ENCODE assay signal across 25 cellular contexts in genomic region chr7:48512892-48513291, GRCh38.
A peak's percentile ranks its signal among the peaks of the same experiment; 100 is the strongest.
DNase-seq lines count a peak whose midpoint lies in the region; ATAC-seq, FAIRE-seq and TF ChIP-seq lines count a peak whose summit lies in the region.
"Had no signal": no experiment of that assay in that cellular context is flagged by ENCODE, and none has a peak within 500 bp of the region (broad histone marks: within the 10 kb centered on the region; RNA-seq: fewer than 3 reads in every experiment).

No MANE protein-coding gene starts in this region.

- H3K4me1 Mint-ChIP-seq in nephron progenitor cell: peaks cover 55% of the 10 kb centered on the region
- H3K4me1 Mint-ChIP-seq in progenitor cell of endocrine pancreas (ENCODE audit: low read depth): peaks cover 7% of the 10 kb centered on the region
- H3K4me1 Mint-ChIP-seq: CD4-positive, CD25-positive, alpha-beta regulatory T cell; CD8-positive, alpha-beta memory T cell; IgD-negative memory B cell had no signal

- DNase-seq in H7: peak; percentile 1
- no peak for DNase-seq in H1 (ENCODE audit: low read depth in 1 of 2, low spot score in 2 of 2)
- DNase-seq in nephron progenitor cell: peak; percentile 14
- no peak for DNase-seq in progenitor cell of endocrine pancreas (ENCODE audit: low spot score, unreplicated experiment)
- no peak for DNase-seq in T1000 (lab: John Stamatoyannopoulos, UW)
- no peak for DNase-seq in midbrain (lab: John Stamatoyannopoulos, UW)
- DNase-seq: BE2C; C1 segment of cervical spinal cord; CD4-positive, CD25-positive, alpha-beta regulatory T cell; CD8-positive, alpha-beta memory T cell; COR-L47; DMS 273 treated with DMSO at 0.1 percent for 48 hours; DMS53; DND-41; EL; GOT3; HCEC 1CT; Karpas-422; KBM-7 had no signal

- CTCF ChIA-PET in H1 (lab: Charles Lee; ENCODE audit: partially characterized antibody): no interaction called here

- no peak overlapping the region for H2AK5ac ChIP-seq in H1 (ENCODE audit: low read depth, low read length)

- no peak overlapping the region for H3K4me2 ChIP-seq in H1 (ENCODE audit: insufficient read depth in 1 of 2, low read depth in 2 of 2, low read length in 2 of 2)

- no peak overlapping the region for H3K4ac ChIP-seq in H1 (replicated peaks; ENCODE audit: insufficient read length, low read depth, low read length)

- no peak overlapping the region for H3K18ac ChIP-seq in H1 (ENCODE audit: extremely low read depth, low read length)

- H2AFZ ChIP-seq in H1 (ENCODE audit: low read length): peak overlapping the region; percentile 57; the same call in 1 of the 2 replicates

- H4K8ac ChIP-seq in H1 (ENCODE audit: extremely low read depth, insufficient read depth, low read length): no peak overlapping the region

- no peak overlapping the region for H3K56ac ChIP-seq in H1 (replicated peaks; ENCODE audit: insufficient read length, low read depth, low read length)

- H3K36me3 ChIP-seq in H7 (replicated peaks; ENCODE audit: control insufficient read depth, insufficient read depth, low read length) (no peaks in the 10 kb centered on the region), H1 (ENCODE audit: control insufficient read depth in 2 of 4, insufficient read depth in 4 of 4, low read length in 3 of 4) (no peaks in the 10 kb centered on the region)
- H3K36me3 ChIP-seq: BE2C had no signal

- H3K27me3 ChIP-seq in H7 (ENCODE audit: control insufficient read depth, insufficient read depth, low read length): no peaks in the 10 kb centered on the region
- H3K27me3 ChIP-seq in H1 (replicated peaks in 1 of 4; ENCODE audit: control insufficient read depth in 3 of 4, extremely low read depth in 1 of 4, insufficient read depth in 3 of 4, low read length in 3 of 4): no peaks in the 10 kb centered on the region
- H3K27me3 ChIP-seq: BE2C had no signal

- H2BK15ac ChIP-seq in H1 (ENCODE audit: low read length): no peak overlapping the region

- POLR2A ChIA-PET in H1 (lab: Charles Lee; ENCODE audit: partially characterized antibody): no interaction called here

- H3K27me3 Mint-ChIP-seq in nephron progenitor cell (ENCODE audit: low read depth, poor library complexity) (no peaks in the 10 kb centered on the region), progenitor cell of endocrine pancreas (peaks cover 4% of the 10 kb centered on the region)
- H3K27me3 Mint-ChIP-seq: CD4-positive, CD25-positive, alpha-beta regulatory T cell; CD8-positive, alpha-beta memory T cell; IgD-negative memory B cell had no signal

- TF ChIP-seq CTCF in H1 (IDR thresholded peaks at IDR 0.05; ENCODE audit: control extremely low read depth in 1 of 3, insufficient read depth in 1 of 3, low read depth in 1 of 3, low read length in 3 of 3) (no peak), nephron progenitor cell (IDR thresholded peaks at IDR 0.05) (no peak), progenitor cell of endocrine pancreas (IDR thresholded peaks at IDR 0.05; ENCODE audit: unreplicated experiment) (no peak)

- no peak overlapping the region for H2BK20ac ChIP-seq in H1 (ENCODE audit: low read length)

- no peak for TF ChIP-seq POLR2A in H1 (IDR thresholded peaks at IDR 0.05; ENCODE audit: control extremely low read depth in 1 of 2, low read depth in 2 of 2, low read length in 2 of 2)

- no peak overlapping the region for H3K9ac ChIP-seq in H1 (replicated peaks in 1 of 4; ENCODE audit: extremely low read depth in 1 of 4, low read depth in 3 of 4, low read length in 3 of 4)

- no peak overlapping the region for H2BK12ac ChIP-seq in H1 (ENCODE audit: low read depth, low read length)

- H3K79me2 ChIP-seq in H1 (ENCODE audit: control insufficient read depth in 1 of 2, insufficient read depth in 2 of 2, low read length in 2 of 2): no peaks in the 10 kb centered on the region

- no peak for TF ChIP-seq EP300 in H1 (IDR thresholded peaks at IDR 0.05; ENCODE audit: borderline replicate concordance in 1 of 2, low read depth in 2 of 2, low read length in 2 of 2)

- no peak for ATAC-seq in HG02571 (IDR thresholded peaks at IDR 0.05; ENCODE audit: unreplicated experiment)
- ATAC-seq: HepG2 had no signal

- H3K14ac ChIP-seq in H1 (ENCODE audit: insufficient read length): no peak overlapping the region

- H4K20me1 ChIP-seq in H1 (replicated peaks in 1 of 2; ENCODE audit: control insufficient read depth in 1 of 2, insufficient read depth in 2 of 2, low read length in 2 of 2): no peaks in the 10 kb centered on the region

- TF ChIP-seq RAD21 in H1 (IDR thresholded peaks at IDR 0.05 in 1 of 2, conservative IDR thresholded peaks at IDR 0.05 in 1 of 2; ENCODE audit: low read depth in 2 of 2, low read length in 2 of 2): no peak

- H3K9me3 Mint-ChIP-seq in nephron progenitor cell (no peaks in the 10 kb centered on the region), progenitor cell of endocrine pancreas (ENCODE audit: low read depth) (no peaks in the 10 kb centered on the region)
- H3K9me3 Mint-ChIP-seq: CD8-positive, alpha-beta memory T cell; IgD-negative memory B cell had no signal

- H3K4me3 ChIP-seq in H7 (ENCODE audit: insufficient read depth, low read depth, low read length) (no peak overlapping the region), H1 (ENCODE audit: extremely low read depth in 1 of 4, insufficient read depth in 2 of 4, low read depth in 3 of 4, low read length in 4 of 4) (no peak overlapping the region)

- H3K79me1 ChIP-seq in H1 (ENCODE audit: low read depth, low read length): no peaks in the 10 kb centered on the region

- no peak overlapping the region for H3K27ac ChIP-seq in H1 (ENCODE audit: low read depth, low read length)

- H3K9me3 ChIP-seq in H1 (ENCODE audit: insufficient read depth in 2 of 2, low read depth in 1 of 2, low read length in 1 of 2): no peaks in the 10 kb centered on the region
- H3K9me3 ChIP-seq: BE2C had no signal

- H3K36me3 Mint-ChIP-seq in nephron progenitor cell (ENCODE audit: low read depth) (no peaks in the 10 kb centered on the region), progenitor cell of endocrine pancreas (ENCODE audit: insufficient read depth) (no peaks in the 10 kb centered on the region)
- H3K36me3 Mint-ChIP-seq: CD4-positive, CD25-positive, alpha-beta regulatory T cell; CD8-positive, alpha-beta memory T cell; IgD-negative memory B cell had no signal

- H2BK5ac ChIP-seq in H1 (ENCODE audit: low read depth, low read length): no peak overlapping the region

- H4K91ac ChIP-seq in H1 (replicated peaks; ENCODE audit: insufficient read length, low read length): no peak overlapping the region

- no peak for FAIRE-seq in H1 (lab: Jason Lieb, UNC)
- FAIRE-seq: G401.6, GM12891, GM18507, HepG2 had no signal

- H3K23me2 ChIP-seq in H1 (ENCODE audit: low read depth, low read length): no peaks in the 10 kb centered on the region

- H2BK120ac ChIP-seq in H1 (replicated peaks; ENCODE audit: low read depth, low read length): no peak overlapping the region

- H4K5ac ChIP-seq in H1 (ENCODE audit: insufficient read length, low read depth, low read length): no peak overlapping the region

- H3K27ac Mint-ChIP-seq in nephron progenitor cell (no peak overlapping the region), progenitor cell of endocrine pancreas (peak overlapping the region; percentile 22)
- H3K27ac Mint-ChIP-seq: CD4-positive, CD25-positive, alpha-beta regulatory T cell; CD8-positive, alpha-beta memory T cell had no signal

- no peak overlapping the region for H3K23ac ChIP-seq in H1 (ENCODE audit: insufficient read length)

- WGBS in H1 (ENCODE audit: extremely low coverage in 1 of 2, insufficient coverage in 1 of 2, insufficient read length in 1 of 2, insufficient replicate concordance in 2 of 2, low coverage in 1 of 2, low lambda C conversion rate in 2 of 2, missing lambda C conversion rate in 1 of 2), 2 experiments: 80% methylated on average over 6 of the region's 6 CpGs; no CpG with 5 or more reads in 1 of the 2 experiments

- H3K4me1 ChIP-seq in H1 (replicated peaks in 1 of 4; ENCODE audit: control insufficient read depth in 3 of 4, insufficient read depth in 4 of 4, low read length in 3 of 4): peaks cover 0 to 4% (median 0%) of the 10 kb centered on the region in 4 experiments; a peak in 2 of 7 replicates
- H3K4me1 ChIP-seq: BE2C had no signal

- H3K4me3 Mint-ChIP-seq in nephron progenitor cell (no peak overlapping the region), progenitor cell of endocrine pancreas (ENCODE audit: low read depth) (no peak overlapping the region)
- H3K4me3 Mint-ChIP-seq: CD4-positive, CD25-positive, alpha-beta regulatory T cell; CD8-positive, alpha-beta memory T cell; IgD-negative memory B cell had no signal

TF ChIP-seq in H1, 55 proteins besides CTCF, POLR2A, EP300 and RAD21:
- no peak for TF ChIP-seq NRF1 (IDR thresholded peaks at IDR 0.05; ENCODE audit: low read depth, low read length)
- TF ChIP-seq EGR1 (IDR thresholded peaks at IDR 0.05; ENCODE audit: borderline replicate concordance, low read depth, low read length): no peak
- no peak for TF ChIP-seq PHF8 (conservative IDR thresholded peaks at IDR 0.05; ENCODE audit: low read depth, low read length)

Comparison
In these comparisons a context has a peak if more than half of its experiments do, and no peak if none do; other contexts are left out.
1. DNase-seq: peak in H7 (single experiment) and nephron progenitor cell (single experiment); none in H1 (0 of 2), progenitor cell of endocrine pancreas (single experiment), T1000 (single experiment) and midbrain (single experiment).